In the genomic region with DNA sequence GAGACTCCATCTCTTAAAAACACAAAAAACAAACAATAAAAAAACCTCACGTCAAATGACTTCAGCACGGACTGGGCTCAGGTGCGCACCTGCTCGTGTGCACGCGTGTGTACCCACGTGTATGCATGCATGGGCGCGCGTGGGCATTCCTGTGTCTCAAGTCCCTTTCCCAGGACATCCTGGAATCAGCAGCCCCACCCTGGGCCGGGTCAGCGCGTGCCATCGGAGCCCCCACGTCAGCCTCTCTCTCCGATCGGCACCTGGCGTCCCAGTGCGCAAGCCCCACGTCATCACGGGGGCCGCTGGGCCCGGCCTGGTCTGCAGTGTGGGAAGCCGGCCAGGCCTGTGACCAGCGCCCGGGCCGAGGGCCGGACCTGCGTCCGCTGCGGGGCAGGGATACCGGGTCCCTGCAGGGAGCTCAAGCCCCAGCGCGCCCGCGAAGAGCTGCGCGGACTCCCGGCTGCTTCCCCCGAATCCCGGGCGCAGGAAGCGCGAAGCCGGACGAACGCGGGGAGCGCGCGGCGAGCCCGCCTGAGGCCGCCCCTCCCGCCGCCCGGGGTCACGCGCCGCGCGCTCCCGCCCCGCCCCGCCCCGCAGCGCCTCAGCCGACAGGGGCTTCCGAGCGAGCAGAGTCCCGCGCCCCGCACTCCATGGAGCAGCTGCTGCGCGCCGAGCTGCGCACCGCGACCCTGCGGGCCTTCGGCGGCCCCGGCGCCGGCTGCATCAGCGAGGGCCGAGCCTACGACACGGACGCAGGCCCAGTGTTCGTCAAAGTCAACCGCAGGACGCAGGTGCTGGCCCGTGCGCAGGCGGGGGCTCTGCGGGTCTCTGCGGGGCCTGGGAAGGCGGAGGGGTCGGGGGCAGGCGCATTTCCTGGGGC, we compare ENCODE assay signal across 8 cellular contexts. TPM values are rescaled to one million over a fixed set of nuclear protein-coding genes. Genes with fewer than 3 reads are reported as not detected.
DNase-seq lines count a peak whose midpoint lies in the region; ATAC-seq and TF ChIP-seq lines count a peak whose summit lies in the region.

A gene (plus strand): TSS at position 629 of the 880 bp plus-strand sequence. CDS start 22 bp downstream, at position 651.

- peak; percentile 36 for DNase-seq in GM13977 (ENCODE audit: low spot score)
- DNase-seq in NCI-H345 treated with DMSO at 0.1 percent for 48 hours (lab: John Stamatoyannopoulos, UW; ENCODE audit: unreplicated experiment): peak; percentile 44
- peak in 6 of 9 donors; percentile 19 to 52 (median 34) for DNase-seq in naive thymus-derived CD4-positive, alpha-beta T cell
- DNase-seq in uterus: peak; percentile 54 to 68
- no peak for DNase-seq in GM19238 (ENCODE audit: insufficient read length, low spot score)

- WGBS in gastroesophageal sphincter (ENCODE audit: low coverage in 1 of 2), 2 donors: 17% methylated on average over 9 of the region's 101 CpGs; no CpG with 5 or more reads in 1 of the 2 donors

- H3K4me3 ChIP-seq in gastroesophageal sphincter (peak within 1 kb of the TSS; percentile 77 to 84), uterus (peak within 1 kb of the TSS; percentile 31 to 85)
- H3K4me3 ChIP-seq in naive thymus-derived CD4-positive, alpha-beta T cell (ENCODE audit: low read length): peak within 1 kb of the TSS; percentile 58

- no peak for TF ChIP-seq EP300 in gastroesophageal sphincter (IDR thresholded peaks at IDR 0.05)

- intact Hi-C loops in naive thymus-derived CD4-positive, alpha-beta T cell (cut with micrococcal nuclease): loop anchor here in 1 of 2 donors (2.0 kb wide), 1 partner anchor 18 kb away; a partner anchor contains a TSS
- intact Hi-C loops in uterus (cut with DNase I; ENCODE audit: low total_unique reads): no loop called here

- no peaks in the 10 kb centered on the region for H3K27me3 Mint-ChIP-seq in activated naive CD4-positive, alpha-beta T cell treated with anti-CD3 and anti-CD28 coated beads, Interleukin-2, amount 50 U/mL, for 24 hours
- no peaks in the 10 kb centered on the region for H3K27me3 Mint-ChIP-seq in naive thymus-derived CD4-positive, alpha-beta T cell

- in situ Hi-C loops in GM13977 (cut with MboI; ENCODE audit: low pct_unique_long_range_greater_than_20kb, low sequenced_read_pairs, unreplicated experiment): no loop called here

- H3K36me3 ChIP-seq in gastroesophageal sphincter (peaks cover 0 to 37% of the 10 kb centered on the region in 2 donors), uterus (no peaks in the 10 kb centered on the region)
- peaks cover 0 to 2% (median 0%) of the 10 kb centered on the region in 3 experiments for H3K36me3 ChIP-seq in naive thymus-derived CD4-positive, alpha-beta T cell (ENCODE audit: control insufficient read depth in 2 of 3, insufficient read depth in 3 of 3, low read length in 3 of 3)

- peak within 1 kb of the TSS; percentile 69 for H3K4me3 Mint-ChIP-seq in activated naive CD4-positive, alpha-beta T cell treated with anti-CD3 and anti-CD28 coated beads, Interleukin-2, amount 50 U/mL, for 24 hours
- peak within 1 kb of the TSS; percentile 66 to 85 (median 76) for H3K4me3 Mint-ChIP-seq in naive thymus-derived CD4-positive, alpha-beta T cell

- peak; percentile 90 for ATAC-seq in gastroesophageal sphincter
- ATAC-seq in naive thymus-derived CD4-positive, alpha-beta T cell: peak; percentile 81
- ATAC-seq in GM18873 (IDR thresholded peaks at IDR 0.05; ENCODE audit: low FRiP score, unreplicated experiment): no peak

- no peak for TF ChIP-seq CTCF in GM13977 (IDR thresholded peaks at IDR 0.05; ENCODE audit: extremely low read depth, insufficient read depth, missing control alignments)
- no peak for TF ChIP-seq CTCF in gastroesophageal sphincter (IDR thresholded peaks at IDR 0.05)
- peak in 1 of 4 experiments; percentile 14 for TF ChIP-seq CTCF in uterus (IDR thresholded peaks at IDR 0.05)

- no peaks in the 10 kb centered on the region for H3K9me3 Mint-ChIP-seq in activated naive CD4-positive, alpha-beta T cell treated with anti-CD3 and anti-CD28 coated beads, Interleukin-2, amount 50 U/mL, for 24 hours
- H3K9me3 Mint-ChIP-seq in naive thymus-derived CD4-positive, alpha-beta T cell: peaks cover 0 to 12% (median 5%) of the 10 kb centered on the region in 11 donors

- H3K9me3 ChIP-seq in gastroesophageal sphincter (no peaks in the 10 kb centered on the region), uterus (no peaks in the 10 kb centered on the region)
- H3K9me3 ChIP-seq in naive thymus-derived CD4-positive, alpha-beta T cell (ENCODE audit: control insufficient read depth in 2 of 3, low read length in 3 of 3): peaks cover 0 to 9% (median 0%) of the 10 kb centered on the region in 3 experiments

- TF ChIP-seq POLR2A in gastroesophageal sphincter (IDR thresholded peaks at IDR 0.05): peak; percentile 41 to 57
- peak in 1 of 2 donors; percentile 54 for TF ChIP-seq POLR2A in uterus (IDR thresholded peaks at IDR 0.05)

- no peak within 1 kb of the TSS for H3K27ac Mint-ChIP-seq in activated naive CD4-positive, alpha-beta T cell treated with anti-CD3 and anti-CD28 coated beads, Interleukin-2, amount 50 U/mL, for 24 hours
- H3K27ac Mint-ChIP-seq in naive thymus-derived CD4-positive, alpha-beta T cell: peak within 1 kb of the TSS in 4 of 9 donors; percentile 14 to 78 (median 48)

- H3K4me1 Mint-ChIP-seq in activated naive CD4-positive, alpha-beta T cell treated with anti-CD3 and anti-CD28 coated beads, Interleukin-2, amount 50 U/mL, for 24 hours: peaks cover 11% of the 10 kb centered on the region
- H3K4me1 Mint-ChIP-seq in naive thymus-derived CD4-positive, alpha-beta T cell: peaks cover 0 to 11% (median 6%) of the 10 kb centered on the region in 7 donors

- peak within 1 kb of the TSS; percentile 53 to 91 (median 88) for H3K27ac ChIP-seq in gastroesophageal sphincter
- peak within 1 kb of the TSS; percentile 55 for H3K27ac ChIP-seq in naive thymus-derived CD4-positive, alpha-beta T cell (ENCODE audit: low read depth, low read length)
- H3K27ac ChIP-seq in uterus: peak within 1 kb of the TSS; percentile 56 to 87

- POLR2A ChIA-PET in naive thymus-derived CD4-positive, alpha-beta T cell (lab: Charles Lee): no interaction called here

- peaks cover 7% of the 10 kb centered on the region for H3K36me3 Mint-ChIP-seq in activated naive CD4-positive, alpha-beta T cell treated with anti-CD3 and anti-CD28 coated beads, Interleukin-2, amount 50 U/mL, for 24 hours
- H3K36me3 Mint-ChIP-seq in naive thymus-derived CD4-positive, alpha-beta T cell: peaks cover 4 to 35% (median 20%) of the 10 kb centered on the region in 5 donors

- CTCF ChIA-PET in naive thymus-derived CD4-positive, alpha-beta T cell (lab: Charles Lee): no interaction called here

- H3K27me3 ChIP-seq in gastroesophageal sphincter (no peaks in the 10 kb centered on the region), uterus (no peaks in the 10 kb centered on the region)
- H3K27me3 ChIP-seq in naive thymus-derived CD4-positive, alpha-beta T cell (ENCODE audit: control insufficient read depth in 2 of 2, insufficient read depth in 2 of 2, low read length in 2 of 2): no peaks in the 10 kb centered on the region

- H3K4me1 ChIP-seq in gastroesophageal sphincter (peaks cover 0 to 39% (median 17%) of the 10 kb centered on the region in 3 donors), uterus (no peaks in the 10 kb centered on the region)
- no peaks in the 10 kb centered on the region for H3K4me1 ChIP-seq in naive thymus-derived CD4-positive, alpha-beta T cell (ENCODE audit: control insufficient read depth in 2 of 2, insufficient read depth in 2 of 2, low read length in 2 of 2)

RNA-seq across cellular contexts. Expression of the gene that starts here (rescaled TPM):
- total RNA-seq in gastroesophageal sphincter (10 to 100 TPM in 1 of 4 donors, 1 to 10 TPM in 3; 6.9 to 22.0 (median 8.6) TPM), uterus (10 to 100 TPM in 2 of 4 donors, 1 to 10 TPM in 2; 1.8 to 26.3 (median 7.1) TPM)
- 10 to 100 TPM in 3 of 5 experiments, 1 to 10 TPM in 2; 3.9 to 14.1 (median 12.0) TPM for total RNA-seq in naive thymus-derived CD4-positive, alpha-beta T cell
- polyA plus RNA-seq in naive thymus-derived CD4-positive, alpha-beta T cell: 1 to 10 TPM in 1 of 2 donors, under 1 TPM in 1; 0.97 to 1.2 TPM
